ENCODE assay signal across 10 cellular contexts in genomic region chr1:201488817-201489581, GRCh38. TPM values are rescaled to one million over a fixed set of nuclear protein-coding genes. Genes with fewer than 3 reads are reported as not detected.
DNase-seq lines count a peak whose midpoint lies in the region; ATAC-seq, FAIRE-seq and TF ChIP-seq lines count a peak whose summit lies in the region.
"Had no signal": no experiment of that assay in that cellular context is flagged by ENCODE, and none has a peak within 500 bp of the region (broad histone marks: within the 10 kb centered on the region; RNA-seq: fewer than 3 reads in every experiment).

No MANE protein-coding gene starts in this region.

- TF ChIP-seq POLR2A in transverse colon (IDR thresholded peaks at IDR 0.05) = no peak

- DNase-seq in LHCN-M2 (ENCODE audit: low read depth) (peak; percentile 97), bronchial epithelial cell (ENCODE audit: low read depth) (peak; percentile 79), left colon (peak in 1 of 2 donors; percentile 45), transverse colon (no peak), NCI-H524 treated with DMSO at 0.1 percent for 48 hours (lab: John Stamatoyannopoulos, UW) (no peak)
- DNase-seq: NCI-H2227 treated with DMSO at 0.1 percent for 48 hours had no signal

- H3K9me3 ChIP-seq in transverse colon = no peaks in the 10 kb centered on the region

- WGBS in transverse colon (ENCODE audit: low coverage in 1 of 2), 2 donors = 80 to 100% methylated on average over 3 to 12 of the region's 12 CpGs

- H3K4me3 ChIP-seq in bronchial epithelial cell (ENCODE audit: low read depth, low read length) = no peak overlapping the region
- H3K4me3 ChIP-seq in transverse colon = no peak overlapping the region
- H3K4me3 ChIP-seq: skin epidermis had no signal

- FAIRE-seq in bronchial epithelial cell (lab: Jason Lieb, UNC) = no peak

- intact Hi-C loops in left colon (cut with DNase I, micrococcal nuclease) = no loop called here
- intact Hi-C loops in transverse colon (cut with DNase I; ENCODE audit: low total_unique reads) = no loop called here

- in situ Hi-C loops in transverse colon (cut with MboI; ENCODE audit: low pct_ligation_motif_present in 1 of 4, low pct_unique_long_range_greater_than_20kb in 1 of 4, low sequenced_read_pairs in 3 of 4) = no loop called here

- TF ChIP-seq CTCF in bronchial epithelial cell (IDR thresholded peaks at IDR 0.05; ENCODE audit: insufficient read depth, low read length, severe bottlenecking) (no peak), transverse colon (IDR thresholded peaks at IDR 0.05) (no peak)

- peak; percentile 39 for ATAC-seq in left colon
- no peak for ATAC-seq in HG03135 (IDR thresholded peaks at IDR 0.05; ENCODE audit: unreplicated experiment)
- ATAC-seq in HG03354 (IDR thresholded peaks at IDR 0.05; ENCODE audit: poor library complexity, severe bottlenecking, unreplicated experiment) = no peak
- no peak for ATAC-seq in HG02642 (IDR thresholded peaks at IDR 0.05; ENCODE audit: poor library complexity, unreplicated experiment)

- peak overlapping the region; percentile 34 to 97 (median 94) for H3K27ac ChIP-seq in transverse colon

- H3K27me3 ChIP-seq in bronchial epithelial cell (ENCODE audit: control insufficient read depth, insufficient read depth, low read length) (no peaks in the 10 kb centered on the region), transverse colon (no peaks in the 10 kb centered on the region)

- peaks cover 28% of the 10 kb centered on the region for H3K36me3 ChIP-seq in bronchial epithelial cell (ENCODE audit: control insufficient read depth, insufficient read depth, low read length)
- H3K36me3 ChIP-seq in transverse colon = peaks cover 0 to 54% (median 6%) of the 10 kb centered on the region in 4 donors

- TF ChIP-seq EP300 in transverse colon (IDR thresholded peaks at IDR 0.05; ENCODE audit: low read depth) = no peak

- peaks cover 35 to 61% (median 46%) of the 10 kb centered on the region in 4 donors for H3K4me1 ChIP-seq in transverse colon

RNA-seq across cellular contexts. Expression of gene CSRP1, which starts 17.9 kb away (rescaled TPM):
- 336 and 492 TPM in 2 replicates for total RNA-seq in LHCN-M2 (2014; rRNA removed)
- polyA plus RNA-seq in LHCN-M2 (2012) = 491 TPM
- 257 and 258 TPM in 2 replicates for total RNA-seq in bronchial epithelial cell
- 100 to 1,000 TPM; 131 to 355 TPM for total RNA-seq in left colon
- 1,000 to 10,000 TPM in 2 of 4 donors, 100 to 1,000 TPM in 2; 697 to 1,474 (median 915) TPM for total RNA-seq in transverse colon

RNA-seq across cellular contexts. Expression of gene PHLDA3, which starts 20.0 kb away (rescaled TPM):
- total RNA-seq in LHCN-M2 (2014; rRNA removed) (74.8 and 126 TPM in 2 replicates), bronchial epithelial cell (118 and 190 TPM in 2 replicates), left colon (10 to 100 TPM; 13.1 to 19.3 TPM), transverse colon (10 to 100 TPM; 19.4 to 47.6 (median 31.5) TPM)
- polyA plus RNA-seq in LHCN-M2 (2012) = 124 TPM

RNA-seq across cellular contexts. Expression of gene NAV1, which starts 49.9 kb away (rescaled TPM):
- total RNA-seq in LHCN-M2 (2014; rRNA removed) = 34.7 and 35.0 TPM in 2 replicates
- 27.1 TPM for polyA plus RNA-seq in LHCN-M2 (2012)
- 1.4 and 1.6 TPM in 2 replicates for total RNA-seq in bronchial epithelial cell
- total RNA-seq in left colon = 10 to 100 TPM; 13.6 to 25.1 TPM
- total RNA-seq in transverse colon = 10 to 100 TPM; 13.0 to 40.6 (median 16.9) TPM

Comparison
In these comparisons a context has a peak if more than half of its experiments do, and no peak if none do; other contexts are left out.
1. DNase-seq: peak in LHCN-M2 (single experiment) and bronchial epithelial cell (single experiment); none in transverse colon (single experiment) and NCI-H524 treated with DMSO at 0.1 percent for 48 hours (single experiment).